8 cellular contexts compared by ENCODE assay signal in genomic region chr13:36820222-36820621, GRCh38. TPM values are rescaled to one million over a fixed set of nuclear protein-coding genes. Genes with fewer than 3 reads are reported as not detected.
DNase-seq lines count a peak whose midpoint lies in the region; ATAC-seq lines count a peak whose summit lies in the region.

No MANE protein-coding gene starts in this region.

- H3K4me1 ChIP-seq in BLaER1 treated with 17β-estradiol and CSF1 and Interleukin-3, amounts not matched to agents 10 nM and 100 nM: peaks cover 32 to 52% (median 42%) of the 10 kb centered on the region in 10 experiments
- peaks cover 30% of the 10 kb centered on the region for H3K4me1 ChIP-seq in mononuclear cell (ENCODE audit: insufficient read depth, low read length)

- H3K4me3 Mint-ChIP-seq in activated naive CD8-positive, alpha-beta T cell: peak overlapping the region; percentile 88

- peaks cover 0 to 54% (median 21%) of the 10 kb centered on the region in 11 experiments; a peak in 11 of 22 replicates for H4K20me1 ChIP-seq in BLaER1 treated with 17β-estradiol and CSF1 and Interleukin-3, amounts not matched to agents 10 nM and 100 nM

- peaks cover 61% of the 10 kb centered on the region for H3K4me1 Mint-ChIP-seq in activated naive CD8-positive, alpha-beta T cell (ENCODE audit: low read depth)

- H3K4me3 ChIP-seq in BLaER1 treated with 17β-estradiol and CSF1 and Interleukin-3, amounts not matched to agents 10 nM and 100 nM: peak overlapping the region; percentile 81 to 93 (median 83)
- peak overlapping the region; percentile 85 for H3K4me3 ChIP-seq in mononuclear cell (ENCODE audit: low read length)

- H3K9me3 Mint-ChIP-seq in activated naive CD8-positive, alpha-beta T cell (ENCODE audit: low read depth): no peaks in the 10 kb centered on the region

- H3K36me3 ChIP-seq in BLaER1 treated with 17β-estradiol and CSF1 and Interleukin-3, amounts not matched to agents 10 nM and 100 nM: peaks cover 0 to 29% (median 7%) of the 10 kb centered on the region in 11 experiments; a peak in 16 of 22 replicates

- DNase-seq in hypothalamus (lab: John Stamatoyannopoulos, UW) (no peak), EL (no peak), DMS114 treated with DMSO at 0.1 percent for 48 hours (lab: John Stamatoyannopoulos, UW; ENCODE audit: unreplicated experiment) (no peak)

- peak overlapping the region; percentile 76 to 99 (median 91) for H3K4me2 ChIP-seq in BLaER1 treated with 17β-estradiol and CSF1 and Interleukin-3, amounts not matched to agents 10 nM and 100 nM

- peak overlapping the region; percentile 89 for H3K27ac Mint-ChIP-seq in activated naive CD8-positive, alpha-beta T cell

- ATAC-seq in GM19328 (IDR thresholded peaks at IDR 0.05; ENCODE audit: unreplicated experiment): peak; percentile 31
- peak; percentile 43 for ATAC-seq in HG03432 (IDR thresholded peaks at IDR 0.05; ENCODE audit: unreplicated experiment)

- no peaks in the 10 kb centered on the region for H3K27me3 ChIP-seq in BLaER1 treated with 17β-estradiol and CSF1 and Interleukin-3, amounts not matched to agents 10 nM and 100 nM
- H3K27me3 ChIP-seq in mononuclear cell (ENCODE audit: insufficient read depth, low read length): no peaks in the 10 kb centered on the region

- no peaks in the 10 kb centered on the region for H3K36me3 Mint-ChIP-seq in activated naive CD8-positive, alpha-beta T cell

- peak overlapping the region; percentile 83 to 94 (median 91) for H3K9ac ChIP-seq in BLaER1 treated with 17β-estradiol and CSF1 and Interleukin-3, amounts not matched to agents 10 nM and 100 nM

- H3K27me3 Mint-ChIP-seq in activated naive CD8-positive, alpha-beta T cell: no peaks in the 10 kb centered on the region

- no peaks in the 10 kb centered on the region for H3K9me3 ChIP-seq in BLaER1 treated with 17β-estradiol and CSF1 and Interleukin-3, amounts not matched to agents 10 nM and 100 nM (replicated peaks in 1 of 11)
- H3K9me3 ChIP-seq in mononuclear cell (ENCODE audit: low read depth, low read length): no peaks in the 10 kb centered on the region

- H3K27ac ChIP-seq in BLaER1 treated with 17β-estradiol and CSF1 and Interleukin-3, amounts not matched to agents 10 nM and 100 nM: peak overlapping the region in 10 of 11 experiments; percentile 73 to 93 (median 89); a peak in 17 of 22 replicates

RNA-seq across cellular contexts. Expression of gene RFXAP, which starts 1.2 kb away (rescaled TPM):
- total RNA-seq in mononuclear cell: 1.6 TPM
